Comparison of ENCODE assay signal across 8 cellular contexts in the genomic region with DNA sequence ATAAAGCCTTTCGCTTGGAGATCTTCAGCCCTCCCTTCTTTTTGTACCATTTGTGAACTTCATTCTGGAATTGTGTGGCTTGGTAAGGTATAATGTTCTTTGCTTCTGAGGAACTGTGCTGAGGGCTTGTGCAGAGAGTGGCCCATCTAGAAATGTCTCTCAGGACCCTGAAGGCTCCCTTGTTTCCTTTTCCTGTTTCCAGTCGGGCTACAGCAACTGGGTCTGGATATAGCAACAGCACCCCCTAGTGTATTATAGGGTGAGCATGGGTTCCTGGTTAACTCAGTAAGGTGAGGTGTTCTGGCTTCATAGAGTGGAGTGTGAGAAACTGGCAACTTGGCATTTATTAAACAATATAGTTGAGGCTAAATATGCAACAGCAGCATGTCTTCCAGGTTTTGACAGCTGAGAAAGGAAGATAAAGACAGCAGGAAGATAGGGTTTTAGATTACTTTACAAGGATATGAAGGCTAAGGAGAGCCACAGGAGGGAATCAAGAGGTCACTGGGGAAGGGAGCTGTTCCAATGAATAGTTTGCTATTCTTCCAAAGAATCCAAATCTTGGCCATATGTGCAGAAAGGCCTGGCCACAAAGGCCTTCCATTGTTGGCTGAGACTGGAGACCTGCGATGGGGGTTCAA. TPM values are rescaled to one million over a fixed set of nuclear protein-coding genes. Genes with fewer than 3 reads are reported as not detected.
A peak's percentile ranks its signal among the peaks of the same experiment; 100 is the strongest.
DNase-seq lines count a peak whose midpoint lies in the region; ATAC-seq, FAIRE-seq and TF ChIP-seq lines count a peak whose summit lies in the region.

No MANE protein-coding gene starts in this region.

- peak; percentile 70 for FAIRE-seq in TTC549 (lab: Jason Lieb, UNC)

- no peaks in the 10 kb centered on the region for H3K9me3 Mint-ChIP-seq in chondrocyte (ENCODE audit: low read depth)

- H3K27ac Mint-ChIP-seq in chondrocyte (ENCODE audit: unreplicated experiment), result no peak overlapping the region

- peaks cover 9% of the 10 kb centered on the region for H3K4me1 Mint-ChIP-seq in chondrocyte (ENCODE audit: low read depth)

- H3K36me3 Mint-ChIP-seq in chondrocyte (ENCODE audit: low read depth), result no peaks in the 10 kb centered on the region

- ATAC-seq in GM18861 (IDR thresholded peaks at IDR 0.05; ENCODE audit: unreplicated experiment), result peak; percentile 90
- ATAC-seq in HG03103 (IDR thresholded peaks at IDR 0.05; ENCODE audit: low read depth, unreplicated experiment), result peak; percentile 75
- ATAC-seq in left colon, result peak; percentile 90

- intact Hi-C loops in left colon (cut with DNase I, micrococcal nuclease), result loop anchor here in 1 of 2 donors (5.0 kb wide), 2 partner anchors 180 to 740 kb away; no protein-coding TSS in a partner anchor

- H3K4me3 Mint-ChIP-seq in chondrocyte (ENCODE audit: unreplicated experiment), result no peak overlapping the region

- peak; percentile 42 to 64 for DNase-seq in AML-193 (lab: John Stamatoyannopoulos, UW)
- peak; percentile 93 for DNase-seq in NCI-H2107 treated with DMSO at 0.1 percent for 48 hours (lab: John Stamatoyannopoulos, UW; ENCODE audit: unreplicated experiment)
- no peak for DNase-seq in chondrocyte (ENCODE audit: low spot score)
- DNase-seq in left colon, result peak; percentile 28 to 41
- peak; percentile 2 to 48 for DNase-seq in stimulated activated CD4-positive, alpha-beta T cell treated with anti-CD3 and anti-CD28 coated beads, Interleukin-4, amount 100 ng/mL, for 4 hours

- TF ChIP-seq CTCF in chondrocyte (IDR thresholded peaks at IDR 0.05), result peak; percentile 93

- no peaks in the 10 kb centered on the region for H3K27me3 Mint-ChIP-seq in chondrocyte (ENCODE audit: low read depth)

RNA-seq across cellular contexts. Expression of a gene that starts 49.1 kb away (rescaled TPM):
- not detected in 3 replicates for total RNA-seq in chondrocyte
- total RNA-seq in left colon, result not detected

RNA-seq across cellular contexts. Expression of a gene that starts 50.3 kb away (rescaled TPM):
- not detected in 3 replicates for total RNA-seq in chondrocyte
- not detected for total RNA-seq in left colon
